Comparison of ENCODE assay signal across 31 cellular contexts in the genomic region with DNA sequence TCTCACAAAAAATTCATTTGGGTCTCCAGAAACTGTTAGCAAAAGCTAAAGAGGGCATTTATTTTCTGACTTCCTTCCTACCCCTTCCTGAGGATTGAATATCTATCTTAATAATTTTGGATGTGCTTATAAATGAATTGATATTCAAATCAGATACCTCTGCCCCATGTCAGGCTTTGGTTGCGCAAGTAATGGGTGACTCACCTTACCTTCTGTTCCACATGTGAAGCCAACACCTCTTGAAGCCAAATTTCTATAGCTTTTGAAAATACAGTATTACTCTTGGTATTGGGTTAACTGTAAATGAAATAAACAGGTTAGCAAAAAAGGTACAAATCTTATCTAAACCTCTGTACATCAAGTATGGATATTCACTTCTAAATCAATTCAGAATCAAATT.
"Had no signal": no experiment of that assay in that cellular context is flagged by ENCODE, and none has a peak within 500 bp of the region (broad histone marks: within the 10 kb centered on the region; RNA-seq: fewer than 3 reads in every experiment).

No MANE protein-coding gene starts in this region.

- H3K9me3 ChIP-seq: ascending aorta, breast epithelium, esophagus squamous epithelium, gastroesophageal sphincter, heart right ventricle had no signal

- H3K36me3 ChIP-seq: ascending aorta, breast epithelium, esophagus squamous epithelium, gastroesophageal sphincter, heart right ventricle had no signal

- H3K4me2 ChIP-seq: hepatocyte had no signal

- H3K79me2 ChIP-seq: hepatocyte had no signal

- H3K4me3 Mint-ChIP-seq: activated CD4-positive, alpha-beta memory T cell treated with anti-CD3 and anti-CD28 coated beads, Interleukin-2, amount 10 ng/mL, durations not matched to agents 7 days and 5 days; activated CD4-positive, alpha-beta T cell treated with anti-CD3 and anti-CD28 coated beads, Interleukin-2, amount 10 ng/mL, durations not matched to agents 7 days and 5 days; activated naive CD4-positive, alpha-beta T cell treated with anti-CD3 and anti-CD28 coated beads, Interleukin-2, amount 10 ng/mL, durations not matched to agents 7 days and 5 days; activated naive CD8-positive, alpha-beta T cell treated with anti-CD3 and anti-CD28 coated beads, Interleukin-2, amount 10 ng/mL, durations not matched to agents 7 days and 5 days; activated T-cell treated with anti-CD3 and anti-CD28 coated beads, Interleukin-2, amount 50 U/mL, for 24 hours; activated T-cell treated with anti-CD3 and anti-CD28 coated beads, Interleukin-2, amount 50 U/mL, for 72 hours; brain; central memory CD8-positive, alpha-beta T cell; effector memory CD8-positive, alpha-beta T cell; WTC11 had no signal

- ATAC-seq: activated naive CD4-positive, alpha-beta T cell treated with anti-CD3 and anti-CD28 coated beads, Interleukin-2, amount 50 U/mL, for 72 hours; activated T-cell treated with anti-CD3 and anti-CD28 coated beads, Interleukin-2, amount 50 U/mL, for 72 hours; effector memory CD8-positive, alpha-beta T cell; gastroesophageal sphincter; heart right ventricle; WTC11 had no signal

- H2AFZ ChIP-seq: hepatocyte had no signal

- DNase-seq: activated CD4-positive, alpha-beta memory T cell treated with anti-CD3 and anti-CD28 coated beads, Interleukin-2, amount 10 ng/mL, durations not matched to agents 7 days and 5 days; activated CD4-positive, alpha-beta T cell treated with anti-CD3 and anti-CD28 coated beads for 1 hour; activated CD4-positive, alpha-beta T cell treated with anti-CD3 and anti-CD28 coated beads for 4 hours; activated CD4-positive, alpha-beta T cell treated with anti-CD3 and anti-CD28 coated beads, Interleukin-2, amount 10 ng/mL, durations not matched to agents 7 days and 5 days; activated CD4-positive, alpha-beta T cell treated with anti-CD3 and anti-CD28 coated beads, Interleukin-2, amount 50 U/mL, for 4 hours; activated CD8-positive, alpha-beta memory T cell treated with anti-CD3 and anti-CD28 coated beads, Interleukin-2, amount 50 U/mL, for 48 hours; activated gamma-delta T cell; activated naive CD4-positive, alpha-beta T cell; activated naive CD4-positive, alpha-beta T cell treated with anti-CD3 and anti-CD28 coated beads, Interleukin-2, amount 10 ng/mL, durations not matched to agents 7 days and 5 days; activated naive CD8-positive, alpha-beta T cell treated with anti-CD3 and anti-CD28 coated beads, Interleukin-2, amount 10 ng/mL, durations not matched to agents 7 days and 5 days; activated T-cell treated with anti-CD3 and anti-CD28 coated beads for 4 hours; activated T-cell treated with anti-CD3 and anti-CD28 coated beads, Interleukin-2, amount 50 U/mL, for 24 hours; activated T-cell treated with anti-CD3 and anti-CD28 coated beads, Interleukin-2, amount 50 U/mL, for 72 hours; dermis blood vessel endothelial cell; effector CD4-positive, alpha-beta T cell; effector memory CD8-positive, alpha-beta T cell; esophagus squamous epithelium; foreskin melanocyte; heart right ventricle; T-helper 2 cell had no signal

- H3K27ac ChIP-seq: ascending aorta, breast epithelium, coronary artery, epithelial cell of prostate, esophagus squamous epithelium, gastroesophageal sphincter, heart right ventricle, hepatocyte, VCaP had no signal

- H3K9me3 Mint-ChIP-seq: activated CD4-positive, alpha-beta memory T cell treated with anti-CD3 and anti-CD28 coated beads, Interleukin-2, amount 10 ng/mL, durations not matched to agents 7 days and 5 days; activated CD4-positive, alpha-beta T cell treated with anti-CD3 and anti-CD28 coated beads, Interleukin-2, amount 10 ng/mL, durations not matched to agents 7 days and 5 days; activated naive CD4-positive, alpha-beta T cell treated with anti-CD3 and anti-CD28 coated beads, Interleukin-2, amount 10 ng/mL, durations not matched to agents 7 days and 5 days; activated naive CD4-positive, alpha-beta T cell treated with anti-CD3 and anti-CD28 coated beads, Interleukin-2, amount 50 U/mL, for 72 hours; activated naive CD8-positive, alpha-beta T cell treated with anti-CD3 and anti-CD28 coated beads, Interleukin-2, amount 10 ng/mL, durations not matched to agents 7 days and 5 days; activated T-cell treated with anti-CD3 and anti-CD28 coated beads, Interleukin-2, amount 50 U/mL, for 24 hours; activated T-cell treated with anti-CD3 and anti-CD28 coated beads, Interleukin-2, amount 50 U/mL, for 72 hours; brain; central memory CD8-positive, alpha-beta T cell; effector memory CD8-positive, alpha-beta T cell; WTC11 had no signal

- H3K4me1 Mint-ChIP-seq: activated CD4-positive, alpha-beta memory T cell treated with anti-CD3 and anti-CD28 coated beads, Interleukin-2, amount 10 ng/mL, durations not matched to agents 7 days and 5 days; activated CD4-positive, alpha-beta T cell treated with anti-CD3 and anti-CD28 coated beads, Interleukin-2, amount 10 ng/mL, durations not matched to agents 7 days and 5 days; activated naive CD4-positive, alpha-beta T cell treated with anti-CD3 and anti-CD28 coated beads, Interleukin-2, amount 10 ng/mL, durations not matched to agents 7 days and 5 days; activated naive CD8-positive, alpha-beta T cell treated with anti-CD3 and anti-CD28 coated beads, Interleukin-2, amount 10 ng/mL, durations not matched to agents 7 days and 5 days; brain; central memory CD8-positive, alpha-beta T cell had no signal

- H3K27me3 Mint-ChIP-seq: activated CD4-positive, alpha-beta T cell treated with anti-CD3 and anti-CD28 coated beads, Interleukin-2, amount 10 ng/mL, durations not matched to agents 7 days and 5 days; activated naive CD4-positive, alpha-beta T cell treated with anti-CD3 and anti-CD28 coated beads, Interleukin-2, amount 10 ng/mL, durations not matched to agents 7 days and 5 days; activated naive CD8-positive, alpha-beta T cell treated with anti-CD3 and anti-CD28 coated beads, Interleukin-2, amount 10 ng/mL, durations not matched to agents 7 days and 5 days; brain had no signal

- H3K36me3 Mint-ChIP-seq: activated naive CD4-positive, alpha-beta T cell treated with anti-CD3 and anti-CD28 coated beads, Interleukin-2, amount 10 ng/mL, durations not matched to agents 7 days and 5 days; activated naive CD4-positive, alpha-beta T cell treated with anti-CD3 and anti-CD28 coated beads, Interleukin-2, amount 50 U/mL, for 72 hours; activated naive CD8-positive, alpha-beta T cell treated with anti-CD3 and anti-CD28 coated beads, Interleukin-2, amount 10 ng/mL, durations not matched to agents 7 days and 5 days; brain; WTC11 had no signal

- H3K27ac Mint-ChIP-seq: activated CD4-positive, alpha-beta memory T cell treated with anti-CD3 and anti-CD28 coated beads, Interleukin-2, amount 10 ng/mL, durations not matched to agents 7 days and 5 days; activated CD4-positive, alpha-beta T cell treated with anti-CD3 and anti-CD28 coated beads, Interleukin-2, amount 10 ng/mL, durations not matched to agents 7 days and 5 days; activated naive CD4-positive, alpha-beta T cell treated with anti-CD3 and anti-CD28 coated beads, Interleukin-2, amount 10 ng/mL, durations not matched to agents 7 days and 5 days; activated naive CD4-positive, alpha-beta T cell treated with anti-CD3 and anti-CD28 coated beads, Interleukin-2, amount 50 U/mL, for 72 hours; activated naive CD8-positive, alpha-beta T cell treated with anti-CD3 and anti-CD28 coated beads, Interleukin-2, amount 10 ng/mL, durations not matched to agents 7 days and 5 days; activated T-cell treated with anti-CD3 and anti-CD28 coated beads, Interleukin-2, amount 50 U/mL, for 24 hours; activated T-cell treated with anti-CD3 and anti-CD28 coated beads, Interleukin-2, amount 50 U/mL, for 72 hours; brain; effector memory CD8-positive, alpha-beta T cell; WTC11 had no signal

- H3K27me3 ChIP-seq: ascending aorta, breast epithelium, esophagus squamous epithelium, gastroesophageal sphincter, heart right ventricle, hepatocyte had no signal

- H3K4me3 ChIP-seq: ascending aorta, breast epithelium, coronary artery, esophagus squamous epithelium, gastroesophageal sphincter, heart right ventricle, hepatocyte had no signal

- H3K4me1 ChIP-seq: breast epithelium had no signal
